In the genomic region with DNA sequence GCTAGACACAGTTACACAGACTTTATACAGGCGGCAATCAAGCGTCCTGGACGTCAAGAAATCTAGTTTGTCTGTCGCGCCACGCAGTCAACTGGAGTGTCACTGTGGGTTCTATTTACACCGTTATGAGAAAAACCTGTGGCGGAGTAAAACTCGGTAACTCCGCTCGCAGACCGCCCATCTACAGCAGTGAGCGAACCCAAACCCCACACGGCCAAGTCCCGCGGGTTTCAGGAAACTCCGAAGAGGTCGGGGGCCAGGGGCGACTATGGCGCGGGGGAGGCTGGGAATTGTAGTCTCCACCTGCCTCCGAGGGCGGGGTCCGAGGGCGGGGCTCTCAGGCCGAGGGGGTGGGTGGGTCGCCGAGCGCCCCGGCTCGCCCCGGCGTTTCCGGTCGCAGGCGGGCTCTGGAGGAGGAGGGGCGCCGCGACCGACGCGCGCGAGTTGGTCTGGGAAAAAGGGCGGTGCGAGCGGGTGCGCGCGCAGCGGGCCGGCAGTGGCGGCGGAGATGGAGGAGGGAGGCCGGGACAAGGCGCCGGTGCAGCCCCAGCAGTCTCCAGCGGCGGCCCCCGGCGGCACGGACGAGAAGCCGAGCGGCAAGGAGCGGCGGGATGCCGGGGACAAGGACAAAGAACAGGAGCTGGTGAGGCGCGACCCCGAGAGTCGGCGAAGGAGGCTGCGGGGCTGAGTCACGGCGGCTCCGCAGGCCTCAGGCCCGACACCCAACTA, we compare ENCODE assay signal across 1 cellular context.
TF ChIP-seq lines count a peak whose summit lies in the region.

A gene (plus strand): TSS at position 483 of the 729 bp plus-strand sequence. CDS start 26 bp downstream, at position 509.

TF ChIP-seq in K562, 482 proteins besides CTCF, POLR2A, EP300 and RAD21 (continued from another document and continues in another):
- TF ChIP-seq, protein P1, sequence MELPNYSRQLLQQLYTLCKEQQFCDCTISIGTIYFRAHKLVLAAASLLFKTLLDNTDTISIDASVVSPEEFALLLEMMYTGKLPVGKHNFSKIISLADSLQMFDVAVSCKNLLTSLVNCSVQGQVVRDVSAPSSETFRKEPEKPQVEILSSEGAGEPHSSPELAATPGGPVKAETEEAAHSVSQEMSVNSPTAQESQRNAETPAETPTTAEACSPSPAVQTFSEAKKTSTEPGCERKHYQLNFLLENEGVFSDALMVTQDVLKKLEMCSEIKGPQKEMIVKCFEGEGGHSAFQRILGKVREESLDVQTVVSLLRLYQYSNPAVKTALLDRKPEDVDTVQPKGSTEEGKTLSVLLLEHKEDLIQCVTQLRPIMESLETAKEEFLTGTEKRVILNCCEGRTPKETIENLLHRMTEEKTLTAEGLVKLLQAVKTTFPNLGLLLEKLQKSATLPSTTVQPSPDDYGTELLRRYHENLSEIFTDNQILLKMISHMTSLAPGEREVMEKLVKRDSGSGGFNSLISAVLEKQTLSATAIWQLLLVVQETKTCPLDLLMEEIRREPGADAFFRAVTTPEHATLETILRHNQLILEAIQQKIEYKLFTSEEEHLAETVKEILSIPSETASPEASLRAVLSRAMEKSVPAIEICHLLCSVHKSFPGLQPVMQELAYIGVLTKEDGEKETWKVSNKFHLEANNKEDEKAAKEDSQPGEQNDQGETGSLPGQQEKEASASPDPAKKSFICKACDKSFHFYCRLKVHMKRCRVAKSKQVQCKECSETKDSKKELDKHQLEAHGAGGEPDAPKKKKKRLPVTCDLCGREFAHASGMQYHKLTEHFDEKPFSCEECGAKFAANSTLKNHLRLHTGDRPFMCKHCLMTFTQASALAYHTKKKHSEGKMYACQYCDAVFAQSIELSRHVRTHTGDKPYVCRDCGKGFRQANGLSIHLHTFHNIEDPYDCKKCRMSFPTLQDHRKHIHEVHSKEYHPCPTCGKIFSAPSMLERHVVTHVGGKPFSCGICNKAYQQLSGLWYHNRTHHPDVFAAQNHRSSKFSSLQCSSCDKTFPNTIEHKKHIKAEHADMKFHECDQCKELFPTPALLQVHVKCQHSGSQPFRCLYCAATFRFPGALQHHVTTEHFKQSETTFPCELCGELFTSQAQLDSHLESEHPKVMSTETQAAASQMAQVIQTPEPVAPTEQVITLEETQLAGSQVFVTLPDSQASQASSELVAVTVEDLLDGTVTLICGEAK (IDR thresholded peaks at IDR 0.05): peak; percentile 32; the same call in 1 of the 2 replicates
- TF ChIP-seq, protein P1 (CRISPR knock-in tag; IDR thresholded peaks at IDR 0.05): no peak
- no peak for TF ChIP-seq DDX20 (tag; IDR thresholded peaks at IDR 0.05; ENCODE audit: low read depth)
- 0 out of 2 replicates have a peak, but pooled peaks have one; percentile 33 for TF ChIP-seq ZNF263 (CRISPR knock-in tag; IDR thresholded peaks at IDR 0.05; ENCODE audit: borderline replicate concordance)
- TF ChIP-seq ZSCAN32 (CRISPR knock-in tag; IDR thresholded peaks at IDR 0.05): no peak
- TF ChIP-seq, protein P2, sequence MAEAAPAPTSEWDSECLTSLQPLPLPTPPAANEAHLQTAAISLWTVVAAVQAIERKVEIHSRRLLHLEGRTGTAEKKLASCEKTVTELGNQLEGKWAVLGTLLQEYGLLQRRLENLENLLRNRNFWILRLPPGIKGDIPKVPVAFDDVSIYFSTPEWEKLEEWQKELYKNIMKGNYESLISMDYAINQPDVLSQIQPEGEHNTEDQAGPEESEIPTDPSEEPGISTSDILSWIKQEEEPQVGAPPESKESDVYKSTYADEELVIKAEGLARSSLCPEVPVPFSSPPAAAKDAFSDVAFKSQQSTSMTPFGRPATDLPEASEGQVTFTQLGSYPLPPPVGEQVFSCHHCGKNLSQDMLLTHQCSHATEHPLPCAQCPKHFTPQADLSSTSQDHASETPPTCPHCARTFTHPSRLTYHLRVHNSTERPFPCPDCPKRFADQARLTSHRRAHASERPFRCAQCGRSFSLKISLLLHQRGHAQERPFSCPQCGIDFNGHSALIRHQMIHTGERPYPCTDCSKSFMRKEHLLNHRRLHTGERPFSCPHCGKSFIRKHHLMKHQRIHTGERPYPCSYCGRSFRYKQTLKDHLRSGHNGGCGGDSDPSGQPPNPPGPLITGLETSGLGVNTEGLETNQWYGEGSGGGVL (CRISPR knock-in tag; IDR thresholded peaks at IDR 0.05): no peak
- TF ChIP-seq TAF7 (tag; IDR thresholded peaks at IDR 0.05): peak; percentile 86
- TF ChIP-seq EWSR1 (IDR thresholded peaks at IDR 0.05; ENCODE audit: borderline replicate concordance, low read depth, partially characterized antibody): no peak
- TF ChIP-seq, protein P3, sequence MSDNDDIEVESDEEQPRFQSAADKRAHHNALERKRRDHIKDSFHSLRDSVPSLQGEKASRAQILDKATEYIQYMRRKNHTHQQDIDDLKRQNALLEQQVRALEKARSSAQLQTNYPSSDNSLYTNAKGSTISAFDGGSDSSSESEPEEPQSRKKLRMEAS (CRISPR knock-in tag; IDR thresholded peaks at IDR 0.05): no peak
- TF ChIP-seq KLF6 (CRISPR knock-in tag; IDR thresholded peaks at IDR 0.05; ENCODE audit: borderline replicate concordance): no peak
- TF ChIP-seq BMI1 (IDR thresholded peaks at IDR 0.05; ENCODE audit: low read length): no peak
- TF ChIP-seq, protein P4, sequence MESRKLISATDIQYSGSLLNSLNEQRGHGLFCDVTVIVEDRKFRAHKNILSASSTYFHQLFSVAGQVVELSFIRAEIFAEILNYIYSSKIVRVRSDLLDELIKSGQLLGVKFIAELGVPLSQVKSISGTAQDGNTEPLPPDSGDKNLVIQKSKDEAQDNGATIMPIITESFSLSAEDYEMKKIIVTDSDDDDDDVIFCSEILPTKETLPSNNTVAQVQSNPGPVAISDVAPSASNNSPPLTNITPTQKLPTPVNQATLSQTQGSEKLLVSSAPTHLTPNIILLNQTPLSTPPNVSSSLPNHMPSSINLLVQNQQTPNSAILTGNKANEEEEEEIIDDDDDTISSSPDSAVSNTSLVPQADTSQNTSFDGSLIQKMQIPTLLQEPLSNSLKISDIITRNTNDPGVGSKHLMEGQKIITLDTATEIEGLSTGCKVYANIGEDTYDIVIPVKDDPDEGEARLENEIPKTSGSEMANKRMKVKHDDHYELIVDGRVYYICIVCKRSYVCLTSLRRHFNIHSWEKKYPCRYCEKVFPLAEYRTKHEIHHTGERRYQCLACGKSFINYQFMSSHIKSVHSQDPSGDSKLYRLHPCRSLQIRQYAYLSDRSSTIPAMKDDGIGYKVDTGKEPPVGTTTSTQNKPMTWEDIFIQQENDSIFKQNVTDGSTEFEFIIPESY (CRISPR knock-in tag; IDR thresholded peaks at IDR 0.05): no peak
- TF ChIP-seq TRIM28 (IDR thresholded peaks at IDR 0.05): no peak
- TF ChIP-seq, protein P5, sequence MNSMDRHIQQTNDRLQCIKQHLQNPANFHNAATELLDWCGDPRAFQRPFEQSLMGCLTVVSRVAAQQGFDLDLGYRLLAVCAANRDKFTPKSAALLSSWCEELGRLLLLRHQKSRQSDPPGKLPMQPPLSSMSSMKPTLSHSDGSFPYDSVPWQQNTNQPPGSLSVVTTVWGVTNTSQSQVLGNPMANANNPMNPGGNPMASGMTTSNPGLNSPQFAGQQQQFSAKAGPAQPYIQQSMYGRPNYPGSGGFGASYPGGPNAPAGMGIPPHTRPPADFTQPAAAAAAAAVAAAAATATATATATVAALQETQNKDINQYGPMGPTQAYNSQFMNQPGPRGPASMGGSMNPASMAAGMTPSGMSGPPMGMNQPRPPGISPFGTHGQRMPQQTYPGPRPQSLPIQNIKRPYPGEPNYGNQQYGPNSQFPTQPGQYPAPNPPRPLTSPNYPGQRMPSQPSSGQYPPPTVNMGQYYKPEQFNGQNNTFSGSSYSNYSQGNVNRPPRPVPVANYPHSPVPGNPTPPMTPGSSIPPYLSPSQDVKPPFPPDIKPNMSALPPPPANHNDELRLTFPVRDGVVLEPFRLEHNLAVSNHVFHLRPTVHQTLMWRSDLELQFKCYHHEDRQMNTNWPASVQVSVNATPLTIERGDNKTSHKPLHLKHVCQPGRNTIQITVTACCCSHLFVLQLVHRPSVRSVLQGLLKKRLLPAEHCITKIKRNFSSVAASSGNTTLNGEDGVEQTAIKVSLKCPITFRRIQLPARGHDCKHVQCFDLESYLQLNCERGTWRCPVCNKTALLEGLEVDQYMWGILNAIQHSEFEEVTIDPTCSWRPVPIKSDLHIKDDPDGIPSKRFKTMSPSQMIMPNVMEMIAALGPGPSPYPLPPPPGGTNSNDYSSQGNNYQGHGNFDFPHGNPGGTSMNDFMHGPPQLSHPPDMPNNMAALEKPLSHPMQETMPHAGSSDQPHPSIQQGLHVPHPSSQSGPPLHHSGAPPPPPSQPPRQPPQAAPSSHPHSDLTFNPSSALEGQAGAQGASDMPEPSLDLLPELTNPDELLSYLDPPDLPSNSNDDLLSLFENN (IDR thresholded peaks at IDR 0.05; ENCODE audit: low read depth in 2 of 2, low read length in 2 of 2): no peak; a peak in 1 of 4 replicates
- TF ChIP-seq GATAD2B (IDR thresholded peaks at IDR 0.05; ENCODE audit: borderline replicate concordance): no peak
- no peak for TF ChIP-seq RFX5 (IDR thresholded peaks at IDR 0.05; ENCODE audit: low read depth, low read length)
- TF ChIP-seq FOSL1 (tag; conservative IDR thresholded peaks at IDR 0.05): 0 out of 2 replicates have a peak, but pooled peaks have one; percentile 56
- TF ChIP-seq ZNF274 (IDR thresholded peaks at IDR 0.05; ENCODE audit: borderline replicate concordance, low read depth, low read length): no peak
- peak in 1 of 2 experiments; percentile 71; a peak in 1 of 4 replicates for TF ChIP-seq HDAC1 (IDR thresholded peaks at IDR 0.05)
- TF ChIP-seq ETV6 (IDR thresholded peaks at IDR 0.05; ENCODE audit: borderline replicate concordance in 1 of 2, low read depth in 2 of 2, low read length in 1 of 2): no peak
- no peak for TF ChIP-seq ETV6 (CRISPR knock-in tag; IDR thresholded peaks at IDR 0.05; ENCODE audit: borderline replicate concordance)
- no peak for TF ChIP-seq CAMTA2 (CRISPR knock-in tag; conservative IDR thresholded peaks at IDR 0.05)
- TF ChIP-seq HDGF (IDR thresholded peaks at IDR 0.05): no peak
- TF ChIP-seq SIX5 (IDR thresholded peaks at IDR 0.05; ENCODE audit: borderline replicate concordance in 1 of 2, insufficient read depth in 1 of 2, low read depth in 1 of 2, low read length in 2 of 2): peak; percentile 63 to 68; a peak in 3 of 4 replicates
- no peak for TF ChIP-seq NCOA4 (IDR thresholded peaks at IDR 0.05; ENCODE audit: partially characterized antibody)
- no peak for TF ChIP-seq FOS (IDR thresholded peaks at IDR 0.05; ENCODE audit: extremely low read depth, insufficient read length)
- TF ChIP-seq ZNF436 (CRISPR knock-in tag; IDR thresholded peaks at IDR 0.05): no peak
- TF ChIP-seq, protein P6, sequence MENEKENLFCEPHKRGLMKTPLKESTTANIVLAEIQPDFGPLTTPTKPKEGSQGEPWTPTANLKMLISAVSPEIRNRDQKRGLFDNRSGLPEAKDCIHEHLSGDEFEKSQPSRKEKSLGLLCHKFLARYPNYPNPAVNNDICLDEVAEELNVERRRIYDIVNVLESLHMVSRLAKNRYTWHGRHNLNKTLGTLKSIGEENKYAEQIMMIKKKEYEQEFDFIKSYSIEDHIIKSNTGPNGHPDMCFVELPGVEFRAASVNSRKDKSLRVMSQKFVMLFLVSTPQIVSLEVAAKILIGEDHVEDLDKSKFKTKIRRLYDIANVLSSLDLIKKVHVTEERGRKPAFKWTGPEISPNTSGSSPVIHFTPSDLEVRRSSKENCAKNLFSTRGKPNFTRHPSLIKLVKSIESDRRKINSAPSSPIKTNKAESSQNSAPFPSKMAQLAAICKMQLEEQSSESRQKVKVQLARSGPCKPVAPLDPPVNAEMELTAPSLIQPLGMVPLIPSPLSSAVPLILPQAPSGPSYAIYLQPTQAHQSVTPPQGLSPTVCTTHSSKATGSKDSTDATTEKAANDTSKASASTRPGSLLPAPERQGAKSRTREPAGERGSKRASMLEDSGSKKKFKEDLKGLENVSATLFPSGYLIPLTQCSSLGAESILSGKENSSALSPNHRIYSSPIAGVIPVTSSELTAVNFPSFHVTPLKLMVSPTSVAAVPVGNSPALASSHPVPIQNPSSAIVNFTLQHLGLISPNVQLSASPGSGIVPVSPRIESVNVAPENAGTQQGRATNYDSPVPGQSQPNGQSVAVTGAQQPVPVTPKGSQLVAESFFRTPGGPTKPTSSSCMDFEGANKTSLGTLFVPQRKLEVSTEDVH (IDR thresholded peaks at IDR 0.05; ENCODE audit: low read depth, partially characterized antibody): no peak
- no peak for TF ChIP-seq CHCHD3 (CRISPR knock-in tag; IDR thresholded peaks at IDR 0.05)
